In the genomic region with DNA sequence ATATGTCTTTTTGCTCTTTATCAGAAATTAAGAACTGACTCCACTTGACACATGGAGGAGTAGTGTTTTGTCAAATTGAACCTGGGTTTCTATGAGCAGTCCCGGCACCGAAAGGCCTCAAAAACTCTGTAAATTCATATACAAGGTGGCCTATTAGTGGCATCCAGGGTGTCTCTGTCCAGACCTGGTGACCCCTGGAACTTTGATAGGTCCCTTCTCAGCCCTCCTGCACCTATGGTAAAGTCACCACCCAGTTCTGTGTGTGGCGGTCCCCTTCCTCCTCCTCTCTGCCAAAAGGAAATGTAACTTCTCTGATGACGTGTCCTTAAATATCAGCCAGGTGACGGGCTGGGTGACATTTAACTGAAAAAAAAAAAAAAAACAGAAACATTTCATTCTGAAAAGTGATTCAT, we compare ENCODE assay signal across 14 cellular contexts.
A peak's percentile ranks its signal among the peaks of the same experiment; 100 is the strongest.
DNase-seq lines count a peak whose midpoint lies in the region; ATAC-seq and TF ChIP-seq lines count a peak whose summit lies in the region.
"Had no signal": no experiment of that assay in that cellular context is flagged by ENCODE, and none has a peak within 500 bp of the region (broad histone marks: within the 10 kb centered on the region; RNA-seq: fewer than 3 reads in every experiment).

No MANE protein-coding gene starts in this region.

- ATAC-seq in GM23338, result no peak
- ATAC-seq in activated CD8-positive, alpha-beta T cell treated with anti-CD3 and anti-CD28 coated beads for 36 hours, result peak; percentile 64
- ATAC-seq in central memory CD8-positive, alpha-beta T cell (replicated peaks; ENCODE audit: extremely low read depth, poor library complexity, severe bottlenecking), result peak; percentile 15
- ATAC-seq in WTC11, result no peak
- ATAC-seq: esophagus mucosa, right lobe of liver had no signal

- H4K20me1 ChIP-seq in GM23338 (replicated peaks; ENCODE audit: insufficient read depth), result no peaks in the 10 kb centered on the region

- H3K27ac Mint-ChIP-seq in GM23338, result peak overlapping the region; percentile 21
- H3K27ac Mint-ChIP-seq in activated CD8-positive, alpha-beta T cell treated with anti-CD3 and anti-CD28 coated beads for 36 hours, result peak overlapping the region; percentile 98
- H3K27ac Mint-ChIP-seq in central memory CD8-positive, alpha-beta T cell (ENCODE audit: low read depth), result peak overlapping the region; percentile 88
- H3K27ac Mint-ChIP-seq in WTC11, result no peak overlapping the region

- no peak overlapping the region for H3K27ac ChIP-seq in GM23338 (ENCODE audit: low read depth)
- H3K27ac ChIP-seq: right lobe of liver, thoracic aorta had no signal

- peak overlapping the region; percentile 19; the same call in 1 of the 2 replicates for H2AFZ ChIP-seq in GM23338

- CTCF ChIA-PET in activated CD8-positive, alpha-beta T cell treated with anti-CD3 and anti-CD28 coated beads for 36 hours (lab: Charles Lee), result interaction anchor here (1.0 to 2.7 kb wide), 3 partner anchors 20 to 100 kb away, joined by 3 to 9 read pairs (median 3); no protein-coding TSS in a partner anchor
- CTCF ChIA-PET in WTC11 (lab: Charles Lee), result no interaction called here

- 0 out of 2 replicates have a peak, but pooled peaks cover 12% of the 10 kb centered on the region for H3F3A ChIP-seq in GM23338 (replicated peaks; ENCODE audit: low read depth)

- peaks cover 23% of the 10 kb centered on the region for H3K4me1 ChIP-seq in GM23338 (ENCODE audit: insufficient read depth)

- H3K9me3 Mint-ChIP-seq in GM23338 (no peaks in the 10 kb centered on the region; the same call in 2 of the 3 replicates), WTC11 (no peaks in the 10 kb centered on the region)
- peaks cover 5% of the 10 kb centered on the region for H3K9me3 Mint-ChIP-seq in activated CD8-positive, alpha-beta T cell treated with anti-CD3 and anti-CD28 coated beads for 36 hours
- H3K9me3 Mint-ChIP-seq in central memory CD8-positive, alpha-beta T cell, result no peaks in the 10 kb centered on the region

- POLR2A ChIA-PET in activated CD8-positive, alpha-beta T cell treated with anti-CD3 and anti-CD28 coated beads for 36 hours (lab: Charles Lee), result interaction anchor here (1.0 to 6.3 kb wide), 8 partner anchors 10 to 207 kb away, joined by 3 to 34 read pairs (median 8); no protein-coding TSS in a partner anchor
- POLR2A ChIA-PET in WTC11 (lab: Charles Lee), result no interaction called here

- TF ChIP-seq CTCF in GM23338 (conservative IDR thresholded peaks at IDR 0.05; ENCODE audit: low read depth in 2 of 2) (no peak), WTC11 (IDR thresholded peaks at IDR 0.05) (no peak)
- TF ChIP-seq CTCF in activated CD8-positive, alpha-beta T cell treated with anti-CD3 and anti-CD28 coated beads for 36 hours (IDR thresholded peaks at IDR 0.05), result no peak

- no peak overlapping the region for H3K4me3 ChIP-seq in GM23338
- H3K4me3 ChIP-seq: right lobe of liver, thoracic aorta had no signal

- peaks cover 4% of the 10 kb centered on the region; the same call in 1 of the 2 replicates for H3K9me2 ChIP-seq in GM23338 (ENCODE audit: insufficient read depth)

- intact Hi-C loops in activated CD8-positive, alpha-beta T cell treated with anti-CD3 and anti-CD28 coated beads for 36 hours (cut with micrococcal nuclease), result loop anchor here (1.0 to 5.0 kb wide), 2 partner anchors 60 to 101 kb away; no protein-coding TSS in a partner anchor

- H3K4me3 Mint-ChIP-seq in GM23338 (no peak overlapping the region), WTC11 (no peak overlapping the region)
- H3K4me3 Mint-ChIP-seq in activated CD8-positive, alpha-beta T cell treated with anti-CD3 and anti-CD28 coated beads for 36 hours, result peak overlapping the region; percentile 90
- H3K4me3 Mint-ChIP-seq in central memory CD8-positive, alpha-beta T cell, result peak overlapping the region; percentile 92

- H3K27me3 Mint-ChIP-seq in GM23338 (ENCODE audit: insufficient read depth, low read depth, poor library complexity), result peaks cover 13% of the 10 kb centered on the region
- no peaks in the 10 kb centered on the region for H3K27me3 Mint-ChIP-seq in activated CD8-positive, alpha-beta T cell treated with anti-CD3 and anti-CD28 coated beads for 36 hours
- H3K27me3 Mint-ChIP-seq in central memory CD8-positive, alpha-beta T cell, result no peaks in the 10 kb centered on the region
- H3K27me3 Mint-ChIP-seq in WTC11 (ENCODE audit: low read depth), result no peaks in the 10 kb centered on the region

- H3K36me3 ChIP-seq in GM23338 (ENCODE audit: insufficient read depth), result no peaks in the 10 kb centered on the region
- H3K36me3 ChIP-seq: right lobe of liver, thoracic aorta had no signal

- peak overlapping the region; percentile 67; the same call in 1 of the 2 replicates for H3K4me2 ChIP-seq in GM23338

- peaks cover 23% of the 10 kb centered on the region for H3K79me2 ChIP-seq in GM23338 (replicated peaks; ENCODE audit: insufficient read depth)

- peaks cover 51% of the 10 kb centered on the region for H3K4me1 Mint-ChIP-seq in GM23338
- H3K4me1 Mint-ChIP-seq in activated CD8-positive, alpha-beta T cell treated with anti-CD3 and anti-CD28 coated beads for 36 hours (ENCODE audit: low read depth), result peaks cover 56% of the 10 kb centered on the region
- peaks cover 65% of the 10 kb centered on the region for H3K4me1 Mint-ChIP-seq in central memory CD8-positive, alpha-beta T cell
- H3K4me1 Mint-ChIP-seq in WTC11, result peaks cover 63% of the 10 kb centered on the region

- H3K27me3 ChIP-seq in GM23338 (ENCODE audit: insufficient read depth), result no peaks in the 10 kb centered on the region
- H3K27me3 ChIP-seq: right lobe of liver had no signal

- H3K36me3 Mint-ChIP-seq in GM23338 (ENCODE audit: low read depth) (0 out of 3 replicates have a peak, but pooled peaks cover 3% of the 10 kb centered on the region), WTC11 (no peaks in the 10 kb centered on the region)
- peaks cover 19% of the 10 kb centered on the region for H3K36me3 Mint-ChIP-seq in activated CD8-positive, alpha-beta T cell treated with anti-CD3 and anti-CD28 coated beads for 36 hours (ENCODE audit: low read depth)
- H3K36me3 Mint-ChIP-seq in central memory CD8-positive, alpha-beta T cell (ENCODE audit: insufficient read depth), result peaks cover 17% of the 10 kb centered on the region

- DNase-seq in GM23338 (ENCODE audit: low spot score) (no peak), DMS79 (lab: John Stamatoyannopoulos, UW) (no peak), WTC11 (ENCODE audit: low spot score) (no peak), HT-29 (ENCODE audit: low spot score) (no peak), GF-D8 (lab: John Stamatoyannopoulos, UW) (no peak)
- DNase-seq in activated CD8-positive, alpha-beta T cell treated with anti-CD3 and anti-CD28 coated beads for 36 hours, result peak; percentile 82
- no peak for DNase-seq in central memory CD8-positive, alpha-beta T cell (ENCODE audit: low spot score in 2 of 2)
- peak in 2 of 3 experiments; percentile 29 to 55 for DNase-seq in stimulated activated CD4-positive, alpha-beta T cell treated with anti-CD3 and anti-CD28 coated beads, TNF-alpha, amount 100 ng/mL, for 24 hours (ENCODE audit: low read depth in 3 of 3)
- DNase-seq: Kasumi-1, kidney glomerular epithelial cell, NCI-H526, right lobe of liver had no signal

TF ChIP-seq in GM23338, 12 proteins besides CTCF, POLR2A, EP300 and RAD21 (continues in another document):
- no peak for TF ChIP-seq ZNF331 (CRISPR knock-in tag; IDR thresholded peaks at IDR 0.05; ENCODE audit: low read depth)
- TF ChIP-seq POLR2AphosphoS5 (IDR thresholded peaks at IDR 0.05; ENCODE audit: low read depth), result no peak
- no peak for TF ChIP-seq EZH2 (IDR thresholded peaks at IDR 0.05; ENCODE audit: low read depth, unreplicated experiment)
- no peak for TF ChIP-seq JUNB (IDR thresholded peaks at IDR 0.05; ENCODE audit: unreplicated experiment)
- no peak for TF ChIP-seq STAT1 (IDR thresholded peaks at IDR 0.05; ENCODE audit: unreplicated experiment)
- no peak for TF ChIP-seq ZNF114 (CRISPR knock-in tag; IDR thresholded peaks at IDR 0.05)

TF ChIP-seq in WTC11, 78 proteins besides CTCF, POLR2A, EP300 and RAD21:
- TF ChIP-seq JAZF1 (CRISPR knock-in tag; IDR thresholded peaks at IDR 0.05), result no peak
- TF ChIP-seq, protein P1, sequence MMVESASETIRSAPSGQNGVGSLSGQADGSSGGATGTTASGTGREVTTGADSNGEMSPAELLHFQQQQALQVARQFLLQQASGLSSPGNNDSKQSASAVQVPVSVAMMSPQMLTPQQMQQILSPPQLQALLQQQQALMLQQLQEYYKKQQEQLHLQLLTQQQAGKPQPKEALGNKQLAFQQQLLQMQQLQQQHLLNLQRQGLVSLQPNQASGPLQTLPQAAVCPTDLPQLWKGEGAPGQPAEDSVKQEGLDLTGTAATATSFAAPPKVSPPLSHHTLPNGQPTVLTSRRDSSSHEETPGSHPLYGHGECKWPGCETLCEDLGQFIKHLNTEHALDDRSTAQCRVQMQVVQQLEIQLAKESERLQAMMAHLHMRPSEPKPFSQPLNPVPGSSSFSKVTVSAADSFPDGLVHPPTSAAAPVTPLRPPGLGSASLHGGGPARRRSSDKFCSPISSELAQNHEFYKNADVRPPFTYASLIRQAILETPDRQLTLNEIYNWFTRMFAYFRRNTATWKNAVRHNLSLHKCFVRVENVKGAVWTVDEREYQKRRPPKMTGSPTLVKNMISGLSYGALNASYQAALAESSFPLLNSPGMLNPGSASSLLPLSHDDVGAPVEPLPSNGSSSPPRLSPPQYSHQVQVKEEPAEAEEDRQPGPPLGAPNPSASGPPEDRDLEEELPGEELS (CRISPR knock-in tag; IDR thresholded peaks at IDR 0.05), result no peak

Comparison
In these comparisons a context has a peak if more than half of its experiments do, and no peak if none do; other contexts are left out.
1. ATAC-seq: peak in activated CD8-positive, alpha-beta T cell treated with anti-CD3 and anti-CD28 coated beads for 36 hours (single experiment) and central memory CD8-positive, alpha-beta T cell (single experiment); none in GM23338 (single experiment) and WTC11 (single experiment).
2. DNase-seq: peak in activated CD8-positive, alpha-beta T cell treated with anti-CD3 and anti-CD28 coated beads for 36 hours (single experiment) and stimulated activated CD4-positive, alpha-beta T cell treated with anti-CD3 and anti-CD28 coated beads, TNF-alpha, amount 100 ng/mL, for 24 hours (2 of 3); none in GM23338 (single experiment), central memory CD8-positive, alpha-beta T cell (0 of 2), DMS79 (single experiment), WTC11 (single experiment), HT-29 (single experiment) and GF-D8 (single experiment).
3. H3K4me3 Mint-ChIP-seq: peak in activated CD8-positive, alpha-beta T cell treated with anti-CD3 and anti-CD28 coated beads for 36 hours (single experiment) and central memory CD8-positive, alpha-beta T cell (single experiment); none in GM23338 (single experiment) and WTC11 (single experiment).